ENCODE assay signal across 8 cellular contexts in genomic region chr20:32110727-32111126, GRCh38. TPM values are rescaled to one million over a fixed set of nuclear protein-coding genes. Genes with fewer than 3 reads are reported as not detected.
A peak's percentile ranks its signal among the peaks of the same experiment; 100 is the strongest.
DNase-seq lines count a peak whose midpoint lies in the region; ATAC-seq and TF ChIP-seq lines count a peak whose summit lies in the region.

No MANE protein-coding gene starts in this region.

- H3K36me3 ChIP-seq in BLaER1 treated with 17β-estradiol and CSF1 and Interleukin-3, amounts not matched to agents 10 nM and 100 nM, result peaks cover 11 to 41% (median 20%) of the 10 kb centered on the region in 11 experiments
- peaks cover 11% of the 10 kb centered on the region for H3K36me3 ChIP-seq in MG63

- H3K36me3 Mint-ChIP-seq in natural killer cell treated with Interleukin-12 subunit alpha and Interleukin-12 subunit beta and Interleukin-15 and Interleukin-18, amount 100 ng/mL, for 72 hours, result peaks cover 11% of the 10 kb centered on the region

- intact Hi-C loops in dorsolateral prefrontal cortex (cut with DNase I), result loop anchor here in 1 of 2 donors (2.0 kb wide), 1 partner anchor 96 kb away; the partner anchor contains the start of genes PLAGL2 and POFUT1

- peak overlapping the region; percentile 76 to 94 (median 83) for H3K4me3 ChIP-seq in BLaER1 treated with 17β-estradiol and CSF1 and Interleukin-3, amounts not matched to agents 10 nM and 100 nM
- peak overlapping the region; percentile 89 for H3K4me3 ChIP-seq in MG63
- H3K4me3 ChIP-seq in dorsolateral prefrontal cortex, result peak overlapping the region in 57 of 59 donors; percentile 63 to 100 (median 95)

- peak overlapping the region; percentile 86 to 98 (median 93) for H3K4me2 ChIP-seq in BLaER1 treated with 17β-estradiol and CSF1 and Interleukin-3, amounts not matched to agents 10 nM and 100 nM

- H3K27me3 Mint-ChIP-seq in natural killer cell treated with Interleukin-12 subunit alpha and Interleukin-12 subunit beta and Interleukin-15 and Interleukin-18, amount 100 ng/mL, for 72 hours, result peaks cover 2 to 8% of the 10 kb centered on the region in 2 donors

- H3K9ac ChIP-seq in BLaER1 treated with 17β-estradiol and CSF1 and Interleukin-3, amounts not matched to agents 10 nM and 100 nM, result peak overlapping the region; percentile 88 to 98 (median 97)

- DNase-seq in MG63 (no peak), dorsolateral prefrontal cortex (no peak), AG08396 (ENCODE audit: low spot score) (no peak), NK-92 (lab: John Stamatoyannopoulos, UW; ENCODE audit: unreplicated experiment) (no peak), retina (no peak)
- no peak for DNase-seq in natural killer cell treated with Interleukin-12 subunit alpha and Interleukin-12 subunit beta and Interleukin-15 and Interleukin-18, amount 100 ng/mL, for 72 hours (ENCODE audit: low spot score)

- no peaks in the 10 kb centered on the region for H3K9me3 ChIP-seq in BLaER1 treated with 17β-estradiol and CSF1 and Interleukin-3, amounts not matched to agents 10 nM and 100 nM (replicated peaks in 1 of 11)
- H3K9me3 ChIP-seq in MG63, result no peaks in the 10 kb centered on the region; the same call in 1 of the 2 replicates

- peak overlapping the region; percentile 93 to 99 (median 98); a peak in 21 of 22 replicates for H3K27ac ChIP-seq in BLaER1 treated with 17β-estradiol and CSF1 and Interleukin-3, amounts not matched to agents 10 nM and 100 nM
- peak overlapping the region in 5 of 59 donors; percentile 99 to 100 (median 99) for H3K27ac ChIP-seq in dorsolateral prefrontal cortex

- peaks cover 0 to 49% (median 30%) of the 10 kb centered on the region in 11 experiments; a peak in 17 of 22 replicates for H4K20me1 ChIP-seq in BLaER1 treated with 17β-estradiol and CSF1 and Interleukin-3, amounts not matched to agents 10 nM and 100 nM

- no peaks in the 10 kb centered on the region for H3K27me3 ChIP-seq in BLaER1 treated with 17β-estradiol and CSF1 and Interleukin-3, amounts not matched to agents 10 nM and 100 nM
- no peaks in the 10 kb centered on the region for H3K27me3 ChIP-seq in MG63
- H3K27me3 ChIP-seq in dorsolateral prefrontal cortex, result no peaks in the 10 kb centered on the region

- peaks cover 42 to 45% of the 10 kb centered on the region in 2 donors for H3K4me1 Mint-ChIP-seq in natural killer cell treated with Interleukin-12 subunit alpha and Interleukin-12 subunit beta and Interleukin-15 and Interleukin-18, amount 100 ng/mL, for 72 hours (ENCODE audit: low read depth in 2 of 2)

- ATAC-seq in natural killer cell treated with Interleukin-12 subunit alpha and Interleukin-12 subunit beta and Interleukin-15 and Interleukin-18, amount 100 ng/mL, for 72 hours, result no peak
- no peak for ATAC-seq in GM21619 (IDR thresholded peaks at IDR 0.05; ENCODE audit: unreplicated experiment)

- H3K4me1 ChIP-seq in BLaER1 treated with 17β-estradiol and CSF1 and Interleukin-3, amounts not matched to agents 10 nM and 100 nM, result peaks cover 42 to 55% (median 53%) of the 10 kb centered on the region in 10 experiments

- peak overlapping the region; percentile 99 to 100 for H3K27ac Mint-ChIP-seq in natural killer cell treated with Interleukin-12 subunit alpha and Interleukin-12 subunit beta and Interleukin-15 and Interleukin-18, amount 100 ng/mL, for 72 hours

- TF ChIP-seq CTCF in dorsolateral prefrontal cortex (IDR thresholded peaks at IDR 0.05 in 54 of 56, conservative IDR thresholded peaks at IDR 0.05 in 2 of 56; ENCODE audit: low read depth in 1 of 56, partially characterized antibody in 56 of 56), result no peak

- H3K9me3 Mint-ChIP-seq in natural killer cell treated with Interleukin-12 subunit alpha and Interleukin-12 subunit beta and Interleukin-15 and Interleukin-18, amount 100 ng/mL, for 72 hours, result no peaks in the 10 kb centered on the region

- H3K4me3 Mint-ChIP-seq in natural killer cell treated with Interleukin-12 subunit alpha and Interleukin-12 subunit beta and Interleukin-15 and Interleukin-18, amount 100 ng/mL, for 72 hours, result peak overlapping the region; percentile 93

RNA-seq across cellular contexts. Expression of gene TM9SF4, which starts 1.2 kb away (rescaled TPM):
- total RNA-seq in MG63 (2014; rRNA removed; shearing (Covaris generic); ENCODE audit: low replicate concordance), result 4.3 and 7.4 TPM in 2 replicates
- 10 to 100 TPM; 45.6 to 73.7 (median 60.7) TPM for total RNA-seq in dorsolateral prefrontal cortex
- 10 to 100 TPM; 57.9 to 58.1 TPM for total RNA-seq in natural killer cell treated with Interleukin-12 subunit alpha and Interleukin-12 subunit beta and Interleukin-15 and Interleukin-18, amount 100 ng/mL, for 72 hours

RNA-seq across cellular contexts. Expression of gene HCK, which starts 58.7 kb away (rescaled TPM):
- total RNA-seq in MG63 (2014; rRNA removed; shearing (Covaris generic); ENCODE audit: low replicate concordance), result not detected in 2 replicates
- 10 to 100 TPM in 19 of 120 experiments, 1 to 10 TPM in 101; 1.3 to 30.6 (median 5.7) TPM for total RNA-seq in dorsolateral prefrontal cortex
- under 1 TPM in 1 of 2 donors, not detected in 1; 0.14 TPM for total RNA-seq in natural killer cell treated with Interleukin-12 subunit alpha and Interleukin-12 subunit beta and Interleukin-15 and Interleukin-18, amount 100 ng/mL, for 72 hours
